Comparison of ENCODE assay signal across 1 cellular context in the genomic region with DNA sequence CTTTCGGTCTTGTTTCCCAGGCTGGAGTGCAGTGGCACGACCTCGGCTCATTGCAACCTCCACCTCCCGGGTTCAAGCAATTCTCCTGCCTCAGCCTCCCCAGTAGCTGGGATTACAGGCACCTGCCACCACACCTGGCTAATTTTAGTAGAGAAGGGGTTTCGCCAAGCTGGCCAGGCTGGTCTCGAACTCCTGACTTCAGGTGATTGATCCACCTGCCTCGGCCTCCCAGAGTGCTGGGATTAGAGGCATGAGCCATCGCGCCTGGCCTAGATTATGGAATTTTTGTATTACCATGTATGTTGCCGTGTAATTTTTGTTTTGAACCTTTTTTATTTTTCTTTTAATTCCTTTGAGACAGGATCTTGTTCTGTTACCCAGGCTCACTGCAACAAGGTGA.
TF ChIP-seq lines count a peak whose summit lies in the region.

No MANE protein-coding gene starts in this region.

TF ChIP-seq in K562, 482 proteins besides CTCF, POLR2A, EP300 and RAD21 (continued from another document):
- TF ChIP-seq DMBX1 (CRISPR knock-in tag; IDR thresholded peaks at IDR 0.05; ENCODE audit: borderline replicate concordance), result peak; percentile 82; the same call in 1 of the 2 replicates
- TF ChIP-seq PHF8 (IDR thresholded peaks at IDR 0.05; ENCODE audit: borderline replicate concordance, low read length), result peak; percentile 23; the same call in 1 of the 2 replicates
- TF ChIP-seq, protein P1, sequence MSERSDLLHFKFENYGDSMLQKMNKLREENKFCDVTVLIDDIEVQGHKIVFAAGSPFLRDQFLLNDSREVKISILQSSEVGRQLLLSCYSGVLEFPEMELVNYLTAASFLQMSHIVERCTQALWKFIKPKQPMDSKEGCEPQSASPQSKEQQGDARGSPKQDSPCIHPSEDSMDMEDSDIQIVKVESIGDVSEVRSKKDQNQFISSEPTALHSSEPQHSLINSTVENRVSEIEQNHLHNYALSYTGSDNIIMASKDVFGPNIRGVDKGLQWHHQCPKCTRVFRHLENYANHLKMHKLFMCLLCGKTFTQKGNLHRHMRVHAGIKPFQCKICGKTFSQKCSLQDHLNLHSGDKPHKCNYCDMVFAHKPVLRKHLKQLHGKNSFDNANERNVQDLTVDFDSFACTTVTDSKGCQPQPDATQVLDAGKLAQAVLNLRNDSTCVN (CRISPR knock-in tag; IDR thresholded peaks at IDR 0.05), result peak; percentile 63; the same call in 1 of the 2 replicates
